Comparison of ENCODE assay signal across 8 cellular contexts in the genomic region with DNA sequence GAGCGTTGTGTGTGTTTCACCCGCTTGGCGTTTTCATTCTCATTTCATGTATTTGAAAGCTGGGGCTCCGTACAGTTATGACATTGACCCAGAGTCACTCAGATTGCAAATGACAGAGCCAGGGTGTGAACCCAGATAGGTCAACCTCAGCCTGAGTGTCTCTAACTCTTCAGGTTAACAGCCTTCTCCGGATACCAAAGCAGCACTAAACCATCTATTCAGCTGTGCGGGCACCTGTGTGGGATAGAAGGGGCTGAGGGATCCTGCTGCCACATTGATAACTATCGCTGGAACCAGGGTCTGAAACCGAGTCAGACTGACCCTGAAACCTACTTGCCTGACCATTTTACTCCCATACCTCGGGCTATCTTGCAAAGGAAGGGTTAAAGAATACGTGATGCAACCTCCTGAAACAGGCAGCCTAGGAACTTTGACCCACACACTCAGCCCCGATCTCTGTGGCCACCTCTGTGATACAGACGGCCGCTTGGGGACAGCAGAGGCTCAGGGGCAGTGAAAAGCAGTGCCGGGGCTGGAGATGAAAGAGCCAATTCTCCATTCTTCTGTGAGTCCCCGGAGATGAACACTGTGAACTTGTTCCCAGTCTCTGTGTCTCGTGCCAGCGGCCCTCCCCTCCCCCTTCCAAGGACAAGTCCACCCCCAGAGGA.
DNase-seq lines count a peak whose midpoint lies in the region; ATAC-seq and TF ChIP-seq lines count a peak whose summit lies in the region.

No MANE protein-coding gene starts in this region.

- 38 to 55% (median 42%) methylated on average over 12 to 17 of the region's 17 CpGs for WGBS in stomach, 5 donors

- no peak for TF ChIP-seq POLR2A in stomach (IDR thresholded peaks at IDR 0.05)

- peaks cover 0 to 3% (median 0%) of the 10 kb centered on the region in 5 experiments for H3K9me3 Mint-ChIP-seq in brain
- H3K9me3 Mint-ChIP-seq in mesothelial cell of epicardium, result no peaks in the 10 kb centered on the region

- H3K36me3 ChIP-seq in stomach (no peaks in the 10 kb centered on the region), WERI-Rb-1 (no peaks in the 10 kb centered on the region)

- H3K27me3 Mint-ChIP-seq in brain, result peaks cover 3% of the 10 kb centered on the region
- peaks cover 8% of the 10 kb centered on the region for H3K27me3 Mint-ChIP-seq in mesothelial cell of epicardium (ENCODE audit: low read depth)

- H3K27me3 ChIP-seq in stomach, result no peaks in the 10 kb centered on the region
- no peaks in the 10 kb centered on the region for H3K27me3 ChIP-seq in WERI-Rb-1 (ENCODE audit: insufficient read depth, low read depth, severe bottlenecking)

- H3K27ac ChIP-seq in stomach, result no peak overlapping the region
- no peak overlapping the region for H3K27ac ChIP-seq in WERI-Rb-1

- no peak for TF ChIP-seq EP300 in stomach (IDR thresholded peaks at IDR 0.05)

- H3K4me1 Mint-ChIP-seq in brain (peaks cover 70% of the 10 kb centered on the region), mesothelial cell of epicardium (no peaks in the 10 kb centered on the region)

- H3K4me3 ChIP-seq in LNCaP clone FGC (ENCODE audit: low read depth, low read length) (no peak overlapping the region), stomach (no peak overlapping the region), WERI-Rb-1 (ENCODE audit: low read depth, low read length) (no peak overlapping the region)

- no peak for ATAC-seq in HG03565 (IDR thresholded peaks at IDR 0.05; ENCODE audit: unreplicated experiment)

- H3K36me3 Mint-ChIP-seq in brain (no peaks in the 10 kb centered on the region), mesothelial cell of epicardium (no peaks in the 10 kb centered on the region)

- peak overlapping the region in 3 of 5 experiments; percentile 23 to 26 (median 24) for H3K4me3 Mint-ChIP-seq in brain
- no peak overlapping the region for H3K4me3 Mint-ChIP-seq in mesothelial cell of epicardium

- H3K9me3 ChIP-seq in stomach, result no peaks in the 10 kb centered on the region
- no peaks in the 10 kb centered on the region for H3K9me3 ChIP-seq in WERI-Rb-1 (ENCODE audit: severe bottlenecking)

- peaks cover 0 to 7% (median 0%) of the 10 kb centered on the region in 4 donors for H3K4me1 ChIP-seq in stomach

- intact Hi-C loops in stomach (cut with DNase I; ENCODE audit: low total_unique reads), result loop anchor here (10.0 kb wide), 1 partner anchor 774 kb away; no protein-coding TSS in a partner anchor

- DNase-seq in ELF-1 (ENCODE audit: low read depth, low spot score) (peak; percentile 92), LNCaP clone FGC (ENCODE audit: low read depth) (peak; percentile 26), inferior parietal cortex (ENCODE audit: extremely low spot score) (peak; percentile 87), stomach (peak; percentile 77), mesothelial cell of epicardium (ENCODE audit: low spot score in 2 of 2, unreplicated experiment in 2 of 2) (no peak), WERI-Rb-1 (no peak)

- peak overlapping the region in 4 of 5 experiments; percentile 59 to 88 (median 83) for H3K27ac Mint-ChIP-seq in brain
- H3K27ac Mint-ChIP-seq in mesothelial cell of epicardium, result no peak overlapping the region

- TF ChIP-seq CTCF in LNCaP clone FGC (IDR thresholded peaks at IDR 0.05; ENCODE audit: control insufficient read depth, extremely low read depth, insufficient read depth) (peak; percentile 79), brain (conservative IDR thresholded peaks at IDR 0.05) (peak; percentile 48 to 64), stomach (IDR thresholded peaks at IDR 0.05) (peak in 5 of 7 experiments; percentile 57 to 78 (median 66)), mesothelial cell of epicardium (IDR thresholded peaks at IDR 0.05; ENCODE audit: unreplicated experiment) (no peak), WERI-Rb-1 (IDR thresholded peaks at IDR 0.05; ENCODE audit: low read depth, low read length) (no peak)

Comparison
In these comparisons a context has a peak if more than half of its experiments do, and no peak if none do; other contexts are left out.
1. DNase-seq: peak in ELF-1 (single experiment), LNCaP clone FGC (single experiment), inferior parietal cortex (single experiment) and stomach (single experiment); none in mesothelial cell of epicardium (0 of 2) and WERI-Rb-1 (single experiment).
2. CTCF ChIP-seq: peak in LNCaP clone FGC (single experiment), brain (2 of 2) and stomach (5 of 7); none in mesothelial cell of epicardium (single experiment) and WERI-Rb-1 (single experiment).